Comparison of ENCODE assay signal across 21 cellular contexts in the genomic region with DNA sequence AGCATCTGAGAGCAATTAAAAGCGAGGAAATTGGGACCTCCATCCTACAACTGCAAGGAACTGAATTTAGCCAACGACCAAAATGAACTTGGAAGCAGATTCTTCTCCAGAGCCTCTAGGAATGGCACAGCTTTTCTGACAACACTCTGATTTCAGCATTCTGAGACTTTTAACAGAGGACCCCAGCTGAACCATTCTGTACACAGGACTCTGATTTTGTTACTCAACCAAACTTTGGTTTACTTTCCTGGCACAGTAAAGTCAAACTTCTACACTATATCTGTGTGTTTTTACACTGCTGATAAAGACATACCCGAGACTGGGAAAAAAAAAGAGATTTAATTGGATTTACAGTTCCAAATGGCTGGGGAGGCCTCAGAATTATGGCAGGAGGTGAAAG. TPM values are rescaled to one million over a fixed set of nuclear protein-coding genes. Genes with fewer than 3 reads are reported as not detected.
DNase-seq lines count a peak whose midpoint lies in the region; ATAC-seq, FAIRE-seq and TF ChIP-seq lines count a peak whose summit lies in the region.
"Had no signal": no experiment of that assay in that cellular context is flagged by ENCODE, and none has a peak within 500 bp of the region (broad histone marks: within the 10 kb centered on the region; RNA-seq: fewer than 3 reads in every experiment).

No MANE protein-coding gene starts in this region.

- intact Hi-C loops in right lobe of liver (cut with DNase I) = no loop called here

- H3K36me3 ChIP-seq in astrocyte (ENCODE audit: insufficient read depth, low read length) (no peaks in the 10 kb centered on the region), right lobe of liver (no peaks in the 10 kb centered on the region)

- TF ChIP-seq CTCF in astrocyte (IDR thresholded peaks at IDR 0.05; ENCODE audit: insufficient read depth, low read depth, low read length) (no peak), right lobe of liver (IDR thresholded peaks at IDR 0.05) (no peak)

- CTCF ChIA-PET in activated naive CD4-positive, alpha-beta T cell treated with anti-CD3 and anti-CD28 coated beads, Interleukin-2, amount 10 ng/mL, durations not matched to agents 7 days and 5 days (lab: Charles Lee) = no interaction called here

- H3K4me3 Mint-ChIP-seq in activated naive CD4-positive, alpha-beta T cell treated with anti-CD3 and anti-CD28 coated beads, Interleukin-2, amount 50 U/mL, for 24 hours = no peak overlapping the region
- H3K4me3 Mint-ChIP-seq in activated naive CD4-positive, alpha-beta T cell treated with anti-CD3 and anti-CD28 coated beads, Interleukin-2, amount 10 ng/mL, durations not matched to agents 7 days and 5 days = no peak overlapping the region
- H3K4me3 Mint-ChIP-seq in astrocyte (ENCODE audit: unreplicated experiment) = no peak overlapping the region
- H3K4me3 Mint-ChIP-seq: B cell; CD4-positive, alpha-beta T cell; CD8-positive, alpha-beta T cell had no signal

- no peak overlapping the region for H3K9ac ChIP-seq in astrocyte (ENCODE audit: low read length)
- H3K9ac ChIP-seq: BLaER1 treated with 17β-estradiol and CSF1 and Interleukin-3, amounts not matched to agents 10 nM and 100 nM had no signal

- no peaks in the 10 kb centered on the region for H3K27me3 Mint-ChIP-seq in activated naive CD4-positive, alpha-beta T cell treated with anti-CD3 and anti-CD28 coated beads, Interleukin-2, amount 50 U/mL, for 24 hours
- H3K27me3 Mint-ChIP-seq in activated naive CD4-positive, alpha-beta T cell treated with anti-CD3 and anti-CD28 coated beads, Interleukin-2, amount 10 ng/mL, durations not matched to agents 7 days and 5 days = no peaks in the 10 kb centered on the region
- no peaks in the 10 kb centered on the region for H3K27me3 Mint-ChIP-seq in astrocyte (ENCODE audit: low read depth, unreplicated experiment)
- H3K27me3 Mint-ChIP-seq: B cell; CD4-positive, alpha-beta T cell had no signal

- WGBS in right lobe of liver (ENCODE audit: insufficient coverage, low coverage, low lambda C conversion rate, missing lambda C conversion rate) = 26% methylated on average over 3 of the region's 3 CpGs

- H3K9me3 Mint-ChIP-seq in activated naive CD4-positive, alpha-beta T cell treated with anti-CD3 and anti-CD28 coated beads, Interleukin-2, amount 50 U/mL, for 24 hours = no peaks in the 10 kb centered on the region
- H3K9me3 Mint-ChIP-seq in activated naive CD4-positive, alpha-beta T cell treated with anti-CD3 and anti-CD28 coated beads, Interleukin-2, amount 10 ng/mL, durations not matched to agents 7 days and 5 days = peaks cover 21% of the 10 kb centered on the region
- H3K9me3 Mint-ChIP-seq in astrocyte (ENCODE audit: unreplicated experiment) = no peaks in the 10 kb centered on the region
- H3K9me3 Mint-ChIP-seq: CD4-positive, alpha-beta T cell had no signal

- TF ChIP-seq POLR2A in right lobe of liver (IDR thresholded peaks at IDR 0.05) = no peak

- H3K4me1 ChIP-seq in astrocyte (ENCODE audit: insufficient read depth, low read length) (no peaks in the 10 kb centered on the region), right lobe of liver (peaks cover 0 to 8% (median 0%) of the 10 kb centered on the region in 4 donors)
- H3K4me1 ChIP-seq: A549, Caco-2 had no signal

- H3K4me1 Mint-ChIP-seq in activated naive CD4-positive, alpha-beta T cell treated with anti-CD3 and anti-CD28 coated beads, Interleukin-2, amount 50 U/mL, for 24 hours = no peaks in the 10 kb centered on the region
- H3K4me1 Mint-ChIP-seq in activated naive CD4-positive, alpha-beta T cell treated with anti-CD3 and anti-CD28 coated beads, Interleukin-2, amount 10 ng/mL, durations not matched to agents 7 days and 5 days = peaks cover 4% of the 10 kb centered on the region
- no peaks in the 10 kb centered on the region for H3K4me1 Mint-ChIP-seq in astrocyte (ENCODE audit: low read depth, unreplicated experiment)

- H3K27ac Mint-ChIP-seq in activated naive CD4-positive, alpha-beta T cell treated with anti-CD3 and anti-CD28 coated beads, Interleukin-2, amount 50 U/mL, for 24 hours = peak overlapping the region; percentile 46
- no peak overlapping the region for H3K27ac Mint-ChIP-seq in activated naive CD4-positive, alpha-beta T cell treated with anti-CD3 and anti-CD28 coated beads, Interleukin-2, amount 10 ng/mL, durations not matched to agents 7 days and 5 days
- no peak overlapping the region for H3K27ac Mint-ChIP-seq in astrocyte (ENCODE audit: unreplicated experiment)
- H3K27ac Mint-ChIP-seq: B cell; CD4-positive, alpha-beta T cell; CD8-positive, alpha-beta T cell had no signal

- no peaks in the 10 kb centered on the region for H3K9me3 ChIP-seq in astrocyte (ENCODE audit: insufficient read depth, low read depth, low read length)
- no peaks in the 10 kb centered on the region for H3K9me3 ChIP-seq in right lobe of liver
- H3K9me3 ChIP-seq: A549, Caco-2 had no signal

- no peak for DNase-seq in activated naive CD4-positive, alpha-beta T cell treated with anti-CD3 and anti-CD28 coated beads, Interleukin-2, amount 10 ng/mL, durations not matched to agents 7 days and 5 days
- DNase-seq in astrocyte (ENCODE audit: low read depth) (no peak), right lobe of liver (no peak), RCC 7860 (ENCODE audit: low spot score) (no peak)
- DNase-seq: AML-193; Caco-2; Calu3; CD4-positive, alpha-beta T cell; CD8-positive, alpha-beta T cell; DMS79 treated with DMSO at 0.1 percent for 48 hours; GF-D8 had no signal

- no peaks in the 10 kb centered on the region for H3K79me2 ChIP-seq in astrocyte (ENCODE audit: insufficient read depth, low read length)

- H3K27ac ChIP-seq in astrocyte (ENCODE audit: low read depth, low read length) (no peak overlapping the region), right lobe of liver (peak overlapping the region in 1 of 3 donors; percentile 61)
- H3K27ac ChIP-seq: 22Rv1; A549; BLaER1 treated with 17β-estradiol and CSF1 and Interleukin-3, amounts not matched to agents 10 nM and 100 nM; C4-2B had no signal

- no peaks in the 10 kb centered on the region for H4K20me1 ChIP-seq in astrocyte (ENCODE audit: insufficient read depth, low read length)

- peak; percentile 86 for FAIRE-seq in astrocyte (lab: Jason Lieb, UNC)
- no peak for FAIRE-seq in RCC 7860 (lab: Jason Lieb, UNC)
- FAIRE-seq: A549, D721Med, G401.6, GM12891, GM19239 had no signal

- no peak overlapping the region for H3K4me3 ChIP-seq in astrocyte (ENCODE audit: insufficient read depth, low read depth, low read length)
- H3K4me3 ChIP-seq in right lobe of liver = no peak overlapping the region
- H3K4me3 ChIP-seq: A549; BLaER1 treated with 17β-estradiol and CSF1 and Interleukin-3, amounts not matched to agents 10 nM and 100 nM had no signal

- no peak overlapping the region for H3K4me2 ChIP-seq in astrocyte (ENCODE audit: low read length)
- H3K4me2 ChIP-seq: A549; BLaER1 treated with 17β-estradiol and CSF1 and Interleukin-3, amounts not matched to agents 10 nM and 100 nM had no signal

- H3K36me3 Mint-ChIP-seq in activated naive CD4-positive, alpha-beta T cell treated with anti-CD3 and anti-CD28 coated beads, Interleukin-2, amount 50 U/mL, for 24 hours = peaks cover 21% of the 10 kb centered on the region
- peaks cover 34% of the 10 kb centered on the region for H3K36me3 Mint-ChIP-seq in activated naive CD4-positive, alpha-beta T cell treated with anti-CD3 and anti-CD28 coated beads, Interleukin-2, amount 10 ng/mL, durations not matched to agents 7 days and 5 days
- no peaks in the 10 kb centered on the region for H3K36me3 Mint-ChIP-seq in astrocyte (ENCODE audit: low read depth, unreplicated experiment)

- peak; percentile 83 to 93 (median 88) for ATAC-seq in right lobe of liver
- ATAC-seq: A549; CD8-positive, alpha-beta T cell had no signal

- no peaks in the 10 kb centered on the region for H3K27me3 ChIP-seq in astrocyte (ENCODE audit: insufficient read depth, low read length)
- H3K27me3 ChIP-seq in right lobe of liver = no peaks in the 10 kb centered on the region

- H2AFZ ChIP-seq in astrocyte (ENCODE audit: low read depth, low read length) = no peak overlapping the region

RNA-seq across cellular contexts. Expression of a gene that starts 37.6 kb away (rescaled TPM):
- total RNA-seq in astrocyte (36.5 and 38.9 TPM in 2 replicates), right lobe of liver (10 to 100 TPM; 11.9 to 17.7 (median 13.6) TPM)
